ENCODE assay signal across 25 cellular contexts in the genomic region with DNA sequence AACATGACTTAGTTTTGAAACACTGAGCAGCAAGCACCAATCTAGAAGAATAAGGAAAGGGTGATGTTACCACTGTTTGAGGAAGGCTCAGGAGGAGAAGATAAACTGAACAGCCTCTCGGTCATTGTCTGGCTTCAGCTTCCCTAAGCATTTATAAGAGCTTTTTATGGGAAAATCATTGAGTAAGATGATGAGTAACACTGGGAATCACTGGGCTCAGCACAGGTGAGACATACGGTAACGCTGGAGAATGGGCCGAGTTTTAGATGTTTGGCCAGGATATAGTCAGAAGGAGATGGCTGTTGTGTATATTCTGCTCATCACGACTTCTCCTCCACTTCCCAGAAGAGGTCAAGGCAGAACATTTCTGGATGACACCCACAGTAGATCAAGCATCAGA. TPM values are rescaled to one million over a fixed set of nuclear protein-coding genes. Genes with fewer than 3 reads are reported as not detected.
DNase-seq lines count a peak whose midpoint lies in the region; ATAC-seq, FAIRE-seq and TF ChIP-seq lines count a peak whose summit lies in the region.
"Had no signal": no experiment of that assay in that cellular context is flagged by ENCODE, and none has a peak within 500 bp of the region (broad histone marks: within the 10 kb centered on the region; RNA-seq: fewer than 3 reads in every experiment).

No MANE protein-coding gene starts in this region.

- H3K14ac ChIP-seq in H9 (ENCODE audit: insufficient read depth, low read length): no peak overlapping the region

- no peak for TF ChIP-seq CTCF in A549 (IDR thresholded peaks at IDR 0.05)
- TF ChIP-seq CTCF in H9 (conservative IDR thresholded peaks at IDR 0.05): no peak
- no peak for TF ChIP-seq CTCF in RWPE2 (IDR thresholded peaks at IDR 0.05; ENCODE audit: poor library complexity, severe bottlenecking)

- no peak overlapping the region for H3K18ac ChIP-seq in H9 (ENCODE audit: insufficient read length, low read depth, low read length)

- TF ChIP-seq POLR2A in A549 (IDR thresholded peaks at IDR 0.05; ENCODE audit: low read length): no peak

- no peaks in the 10 kb centered on the region for H3K27me3 ChIP-seq in H9 (ENCODE audit: insufficient read depth, low read length)
- no peaks in the 10 kb centered on the region for H3K27me3 ChIP-seq in RWPE2 (ENCODE audit: insufficient read depth, poor library complexity, severe bottlenecking)
- H3K27me3 ChIP-seq: BLaER1 had no signal

- no peak for TF ChIP-seq EP300 in A549 (IDR thresholded peaks at IDR 0.05)

- H3K27ac ChIP-seq in A549 (no peak overlapping the region), H9 (ENCODE audit: insufficient read length, low read depth, low read length) (no peak overlapping the region), RWPE2 (ENCODE audit: poor library complexity, severe bottlenecking) (no peak overlapping the region)
- H3K27ac ChIP-seq: BLaER1, C4-2B had no signal

- H2BK12ac ChIP-seq in H9 (ENCODE audit: insufficient read length, low read depth, low read length): no peak overlapping the region

- H3K9me3 ChIP-seq in A549: no peaks in the 10 kb centered on the region
- no peaks in the 10 kb centered on the region for H3K9me3 ChIP-seq in H9 (ENCODE audit: control insufficient read depth, low read depth, low read length)
- no peaks in the 10 kb centered on the region for H3K9me3 ChIP-seq in RWPE2 (ENCODE audit: severe bottlenecking)
- H3K9me3 ChIP-seq: HAP-1 had no signal

- H3K4me3 ChIP-seq in A549 (no peak overlapping the region), RWPE2 (ENCODE audit: severe bottlenecking) (no peak overlapping the region)
- H3K4me3 ChIP-seq: BLaER1, GM23338, HAP-1 had no signal

- no peak overlapping the region for H3K27ac Mint-ChIP-seq in H9
- H3K27ac Mint-ChIP-seq: B cell; CD4-positive, CD25-positive, alpha-beta regulatory T cell; CD8-positive, alpha-beta T cell; GM23338; HFFc6 had no signal

- no peak overlapping the region for H2BK20ac ChIP-seq in H9 (ENCODE audit: low read depth, low read length, poor library complexity, severe bottlenecking)

- no peak for DNase-seq in A549 (ENCODE audit: low read depth in 1 of 2, low spot score in 1 of 2)
- DNase-seq in H9: no peak
- no peak for DNase-seq in RWPE2 (ENCODE audit: low spot score)
- DNase-seq in COLO668 (lab: John Stamatoyannopoulos, UW; ENCODE audit: unreplicated experiment): no peak
- DNase-seq in DMS79 treated with DMSO at 0.1 percent for 48 hours (lab: John Stamatoyannopoulos, UW): no peak
- DNase-seq: CD4-positive, CD25-positive, alpha-beta regulatory T cell; CD8-positive, alpha-beta T cell; DMS 273 treated with DMSO at 0.1 percent for 48 hours; DMS79; GF-D8; HFFc6 had no signal

- WGBS in A549 (ENCODE audit: missing lambda C conversion rate): 42% methylated on average over 5 of the region's 5 CpGs
- WGBS in H9 (ENCODE audit: extremely low coverage, insufficient read length, low lambda C conversion rate): no CpG with 5 or more reads among the region's 5 CpGs

- no peaks in the 10 kb centered on the region for H3K36me3 ChIP-seq in RWPE2 (ENCODE audit: low read depth)
- H3K36me3 ChIP-seq: BLaER1, HAP-1 had no signal

- H2AFZ ChIP-seq in H9 (ENCODE audit: low read length): no peak overlapping the region
- H2AFZ ChIP-seq: GM23338 had no signal

- H4K91ac ChIP-seq in H9 (ENCODE audit: insufficient read length, low read depth, low read length): no peak overlapping the region

- H3K79me2 ChIP-seq in H9 (ENCODE audit: insufficient read depth, low read length): no peaks in the 10 kb centered on the region

- no peak for TF ChIP-seq RAD21 in A549 (conservative IDR thresholded peaks at IDR 0.05 in 1 of 2, IDR thresholded peaks at IDR 0.05 in 1 of 2)

- H4K5ac ChIP-seq in H9 (ENCODE audit: insufficient read length, low read depth, low read length): no peak overlapping the region

- no peak overlapping the region for H2BK15ac ChIP-seq in H9 (ENCODE audit: low read depth, low read length)

- no peaks in the 10 kb centered on the region for H3K23me2 ChIP-seq in H9 (ENCODE audit: insufficient read length, low read depth, low read length, poor library complexity, severe bottlenecking)

- no peak overlapping the region for H3K56ac ChIP-seq in H9 (ENCODE audit: insufficient read length, low read depth, low read length)

- ATAC-seq in A549 (peak; percentile 30 to 47; a peak in 1 of 6 replicates), RWPE2 (ENCODE audit: low read depth) (peak; percentile 78), HG03442 (IDR thresholded peaks at IDR 0.05; ENCODE audit: unreplicated experiment) (no peak)
- ATAC-seq: CD8-positive, alpha-beta T cell; GM23338 had no signal

- H3K4me2 ChIP-seq in A549: no peak overlapping the region
- no peak overlapping the region for H3K4me2 ChIP-seq in H9 (ENCODE audit: insufficient read depth, insufficient read length, low read length)
- H3K4me2 ChIP-seq: BLaER1, GM23338 had no signal

- H4K20me1 ChIP-seq in H9 (ENCODE audit: control insufficient read depth, insufficient read depth, insufficient read length): no peaks in the 10 kb centered on the region
- H4K20me1 ChIP-seq: BLaER1 had no signal

- H3K27me3 Mint-ChIP-seq in H9 (ENCODE audit: low read depth): peaks cover 20% of the 10 kb centered on the region
- H3K27me3 Mint-ChIP-seq: B cell; CD4-positive, CD25-positive, alpha-beta regulatory T cell had no signal

- H3K23ac ChIP-seq in H9 (ENCODE audit: insufficient read length, low read depth, low read length): peak overlapping the region; percentile 79

- no peak overlapping the region for H2BK120ac ChIP-seq in H9 (ENCODE audit: low read depth, low read length, poor library complexity, severe bottlenecking)

- H3K9ac ChIP-seq in H9 (ENCODE audit: extremely low read depth, insufficient read length, low read length): no peak overlapping the region
- H3K9ac ChIP-seq: BLaER1 had no signal

- FAIRE-seq in A549 (lab: Jason Lieb, UNC): peak; percentile 61
- FAIRE-seq: D721Med, GM12891, GM18507 had no signal

- POLR2A ChIA-PET in A549 (lab: Yijun Ruan, JAX): no interaction called here

- H2BK5ac ChIP-seq in H9 (ENCODE audit: insufficient read length, low read length): no peak overlapping the region

- peaks cover 0 to 2% (median 0%) of the 10 kb centered on the region in 3 experiments; a peak in 1 of 7 replicates for H3K36me3 Mint-ChIP-seq in H9 (ENCODE audit: insufficient read depth in 1 of 3, low read depth in 3 of 3)
- H3K36me3 Mint-ChIP-seq: CD4-positive, CD25-positive, alpha-beta regulatory T cell; CD8-positive, alpha-beta T cell had no signal

- peaks cover 2 to 9% of the 10 kb centered on the region in 2 experiments; a peak in 4 of 5 replicates for H3K9me3 Mint-ChIP-seq in H9
- H3K9me3 Mint-ChIP-seq: CD8-positive, alpha-beta T cell; HFFc6 had no signal

- no peaks in the 10 kb centered on the region for H3K4me1 Mint-ChIP-seq in H9
- H3K4me1 Mint-ChIP-seq: B cell; CD4-positive, CD25-positive, alpha-beta regulatory T cell; GM23338 had no signal

- no peak overlapping the region for H3T11ph ChIP-seq in H9 (ENCODE audit: low read length)

- H3K4me1 ChIP-seq in A549: no peaks in the 10 kb centered on the region
- no peaks in the 10 kb centered on the region for H3K4me1 ChIP-seq in H9 (ENCODE audit: insufficient read depth, low read length)
- H3K4me1 ChIP-seq in RWPE2 (ENCODE audit: insufficient read depth, poor library complexity, severe bottlenecking): peaks cover 5% of the 10 kb centered on the region
- H3K4me1 ChIP-seq: HAP-1 had no signal

- H3K4ac ChIP-seq in H9 (ENCODE audit: low read depth, low read length): no peak overlapping the region

- CTCF ChIA-PET in A549 (lab: Yijun Ruan, JAX): interaction anchor here (1.0 kb wide), 2 partner anchors 23 to 39 kb away, joined by 3 to 4 read pairs; no protein-coding TSS in a partner anchor

- H4K8ac ChIP-seq in H9 (replicated peaks; ENCODE audit: insufficient read length, low read depth, low read length): no peak overlapping the region

- H3K4me3 Mint-ChIP-seq in H9: no peak overlapping the region
- H3K4me3 Mint-ChIP-seq: B cell; CD4-positive, CD25-positive, alpha-beta regulatory T cell; CD8-positive, alpha-beta T cell; GM23338; HFFc6 had no signal

- no peaks in the 10 kb centered on the region for H3K79me1 ChIP-seq in H9 (ENCODE audit: insufficient read depth, low read depth, low read length, poor library complexity, severe bottlenecking)

- no peak overlapping the region for H2AK5ac ChIP-seq in H9 (ENCODE audit: insufficient read length, low read length)

TF ChIP-seq in A549, 52 proteins besides CTCF, POLR2A, EP300 and RAD21 (continues in another document):
- no peak for TF ChIP-seq EHF (CRISPR knock-in tag; IDR thresholded peaks at IDR 0.05)
- TF ChIP-seq PHF8 (IDR thresholded peaks at IDR 0.05; ENCODE audit: borderline replicate concordance, low read depth): no peak
- TF ChIP-seq ZFP36 (IDR thresholded peaks at IDR 0.05; ENCODE audit: borderline replicate concordance, partially characterized antibody): no peak
- no peak for TF ChIP-seq CBX2 (IDR thresholded peaks at IDR 0.05; ENCODE audit: borderline replicate concordance, low read depth)
- no peak for TF ChIP-seq EHMT2 (IDR thresholded peaks at IDR 0.05; ENCODE audit: low read depth)

RNA-seq across cellular contexts. Expression of a gene that starts 42.2 kb away (rescaled TPM):
- polyA plus RNA-seq in A549 (2011; rRNA removed) (not detected in 2 replicates), A549 (2017; fragmentation: RNase III; extraction: RNeasy Plus Mini Kit Qiagen cat#74134 plus additional on column Dnase treatment) (not detected in 3 replicates)
- not detected in 2 replicates for polyA plus RNA-seq in A549 (2012; cell fraction: cytosol; rRNA removed)
- 0.02 TPM in 1 of 2 replicates, not detected in the other for polyA plus RNA-seq in A549 (2012; cell fraction: nucleus; rRNA removed)
- not detected in 2 replicates for polyA minus RNA-seq in A549 (2011; rRNA and poly(A)+ RNA removed)
- total RNA-seq in H9 (2021): 0.81 and 1.9 TPM in 2 replicates
- total RNA-seq: A172; B cell; CD8-positive, alpha-beta T cell; Daoy; G401; H4; HFFc6 had no signal
- polyA plus RNA-seq: AG04450 had no signal

RNA-seq across cellular contexts. Expression of a gene that starts 58.7 kb away (rescaled TPM):
- polyA plus RNA-seq in A549 (2011; rRNA removed) (185 and 210 TPM in 2 replicates), A549 (2017; fragmentation: RNase III; extraction: RNeasy Plus Mini Kit Qiagen cat#74134 plus additional on column Dnase treatment) (388 to 426 TPM (median 424 TPM) in 3 replicates)
- polyA plus RNA-seq in A549 (2012; cell fraction: cytosol; rRNA removed): 152 and 203 TPM in 2 replicates
- 129 and 138 TPM in 2 replicates for polyA plus RNA-seq in A549 (2012; cell fraction: nucleus; rRNA removed)
- polyA minus RNA-seq in A549 (2011; rRNA and poly(A)+ RNA removed): 81.0 and 92.3 TPM in 2 replicates
- total RNA-seq in H9 (2021): 161 and 167 TPM in 2 replicates
